In genomic region chr2:62456721-62457539, GRCh38 we compare ENCODE assay signal across 8 cellular contexts. TPM values are rescaled to one million over a fixed set of nuclear protein-coding genes. Genes with fewer than 3 reads are reported as not detected.
DNase-seq lines count a peak whose midpoint lies in the region; ATAC-seq and TF ChIP-seq lines count a peak whose summit lies in the region.

No MANE protein-coding gene starts in this region.

- no peaks in the 10 kb centered on the region for H3K9me3 ChIP-seq in Peyer's patch

- no peaks in the 10 kb centered on the region for H3K36me3 Mint-ChIP-seq in natural killer cell treated with Interleukin-12 subunit alpha and Interleukin-12 subunit beta and Interleukin-15 and Interleukin-18, amount 100 ng/mL, for 72 hours

- no peaks in the 10 kb centered on the region for H3K27me3 ChIP-seq in Peyer's patch

- DNase-seq in DMS114 treated with DMSO at 0.1 percent for 48 hours (lab: John Stamatoyannopoulos, UW; ENCODE audit: unreplicated experiment) (peak; percentile 44), HT1080 (ENCODE audit: low read depth) (peak; percentile 82), Peyer's patch (peak; percentile 41 to 87 (median 81)), fibroblast of peridontal ligament (ENCODE audit: extremely low read depth) (peak; percentile 55)
- DNase-seq in activated T-helper 9 cell treated with anti-CD3 and anti-CD28 coated beads, Interleukin-2, amount 50 U/mL, for 16 hours (ENCODE audit: low read depth): peak; percentile 41
- DNase-seq in natural killer cell treated with Interleukin-12 subunit alpha and Interleukin-12 subunit beta and Interleukin-15 and Interleukin-18, amount 100 ng/mL, for 72 hours (ENCODE audit: low spot score): peak; percentile 78
- DNase-seq in stimulated activated naive CD8-positive, alpha-beta T cell treated with anti-CD3 and anti-CD28 coated beads, Interleukin-15, Interleukin-2, amounts not matched to agents 100 U/mL and 50 U/mL, for 24 hours: peak; percentile 82

- no peaks in the 10 kb centered on the region for H3K36me3 ChIP-seq in Peyer's patch

- H3K4me1 Mint-ChIP-seq in natural killer cell treated with Interleukin-12 subunit alpha and Interleukin-12 subunit beta and Interleukin-15 and Interleukin-18, amount 100 ng/mL, for 72 hours (ENCODE audit: low read depth in 2 of 2): no peaks in the 10 kb centered on the region

- peak overlapping the region; percentile 27 for H3K4me3 Mint-ChIP-seq in natural killer cell treated with Interleukin-12 subunit alpha and Interleukin-12 subunit beta and Interleukin-15 and Interleukin-18, amount 100 ng/mL, for 72 hours

- ATAC-seq in GM21381 (IDR thresholded peaks at IDR 0.05; ENCODE audit: unreplicated experiment): peak; percentile 87
- ATAC-seq in natural killer cell treated with Interleukin-12 subunit alpha and Interleukin-12 subunit beta and Interleukin-15 and Interleukin-18, amount 100 ng/mL, for 72 hours: peak; percentile 88 to 89
- peak; percentile 86 for ATAC-seq in stimulated activated naive CD8-positive, alpha-beta T cell treated with anti-CD3 and anti-CD28 coated beads, Interleukin-15, Interleukin-2, amounts not matched to agents 100 U/mL and 50 U/mL, for 24 hours

- H3K27ac Mint-ChIP-seq in natural killer cell treated with Interleukin-12 subunit alpha and Interleukin-12 subunit beta and Interleukin-15 and Interleukin-18, amount 100 ng/mL, for 72 hours: no peak overlapping the region

- H3K27ac ChIP-seq in Peyer's patch: peak overlapping the region; percentile 54 to 75 (median 68)

- TF ChIP-seq CTCF in Peyer's patch (IDR thresholded peaks at IDR 0.05): peak; percentile 76 to 99 (median 94)

- H3K9me3 Mint-ChIP-seq in natural killer cell treated with Interleukin-12 subunit alpha and Interleukin-12 subunit beta and Interleukin-15 and Interleukin-18, amount 100 ng/mL, for 72 hours: no peaks in the 10 kb centered on the region

- peaks cover 0 to 6% (median 3%) of the 10 kb centered on the region in 4 donors for H3K4me1 ChIP-seq in Peyer's patch

- H3K27me3 Mint-ChIP-seq in natural killer cell treated with Interleukin-12 subunit alpha and Interleukin-12 subunit beta and Interleukin-15 and Interleukin-18, amount 100 ng/mL, for 72 hours: peaks cover 0 to 5% of the 10 kb centered on the region in 2 donors

- peak overlapping the region; percentile 50 to 77 (median 60) for H3K4me3 ChIP-seq in Peyer's patch

- TF ChIP-seq POLR2A in Peyer's patch (IDR thresholded peaks at IDR 0.05): peak in 1 of 2 donors; percentile 18

RNA-seq across cellular contexts. Expression of gene TMEM17, which starts 49.1 kb away (rescaled TPM):
- 3.9 and 4.1 TPM in 2 replicates for total RNA-seq in HT1080 (2014; rRNA removed; shearing (Covaris generic))
- polyA plus RNA-seq in HT1080 (2015; cell fraction: cytosol; rRNA removed): 7.4 and 11.0 TPM in 2 replicates
- 6.5 and 9.7 TPM in 2 replicates for polyA plus RNA-seq in HT1080 (2015; cell fraction: nucleus; rRNA removed)
- 1 to 10 TPM in 1 of 4 donors, under 1 TPM in 1, not detected in 2; 0.67 to 1.8 TPM for total RNA-seq in Peyer's patch
- under 1 TPM; 0.14 to 0.28 TPM for total RNA-seq in natural killer cell treated with Interleukin-12 subunit alpha and Interleukin-12 subunit beta and Interleukin-15 and Interleukin-18, amount 100 ng/mL, for 72 hours

Comparison
In these comparisons a context has a peak if more than half of its experiments do, and no peak if none do; other contexts are left out.
1. Peak in every context shown above with its lines: DNase-seq, ATAC-seq, H3K4me3 ChIP-seq and H3K27ac ChIP-seq.